ENCODE assay signal across 1 cellular context in genomic region chr12:51080136-51080535, GRCh38.
TF ChIP-seq lines count a peak whose summit lies in the region.

No MANE protein-coding gene starts in this region.

TF ChIP-seq in IMR-90, 13 proteins besides CTCF, POLR2A, EP300 and RAD21 (continued from another document):
- TF ChIP-seq RCOR1 (IDR thresholded peaks at IDR 0.05; ENCODE audit: insufficient replicate concordance, low read length), result no peak
